Comparison of ENCODE assay signal across 16 cellular contexts in genomic region chr4:6466756-6467381, GRCh38. TPM values are rescaled to one million over a fixed set of nuclear protein-coding genes. Genes with fewer than 3 reads are reported as not detected.
"Had no signal": no experiment of that assay in that cellular context is flagged by ENCODE, and none has a peak within 500 bp of the region (broad histone marks: within the 10 kb centered on the region; RNA-seq: fewer than 3 reads in every experiment).

No MANE protein-coding gene starts in this region.

- H3K27ac ChIP-seq: colonic mucosa, esophagus squamous epithelium had no signal

- H3K9me3 ChIP-seq: colonic mucosa, esophagus squamous epithelium, mucosa of descending colon had no signal

- DNase-seq: activated CD4-positive, alpha-beta T cell treated with anti-CD3 and anti-CD28 coated beads for 48 hours; activated CD4-positive, CD25-positive, alpha-beta regulatory T cell; activated CD8-positive, alpha-beta memory T cell treated with anti-CD3 and anti-CD28 coated beads, Interleukin-2, amount 50 U/mL, for 4 hours; activated CD8-positive, alpha-beta T cell treated with anti-CD3 and anti-CD28 coated beads, Interleukin-2, amount 10 ng/mL, durations not matched to agents 7 days and 5 days; activated T-cell treated with anti-CD3 and anti-CD28 coated beads, Interleukin-2, amount 50 U/mL, for 72 hours; amygdala; central memory CD4-positive, alpha-beta T cell; colonic mucosa; esophagus squamous epithelium; mesenchymal stem cell; mucosa of descending colon; naive B cell; stimulated activated CD8-positive, alpha-beta memory T cell treated with anti-CD3 and anti-CD28 coated beads, Interleukin-4, amount 100 ng/mL, for 48 hours; stimulated activated naive CD4-positive, alpha-beta T cell treated with Interleukin-2 at 50 U/mL for 16 hours; T1000 had no signal

- H3K4me3 ChIP-seq: colonic mucosa, esophagus squamous epithelium, mucosa of descending colon had no signal

- H3K36me3 ChIP-seq: colonic mucosa, esophagus squamous epithelium had no signal

- H3K4me1 ChIP-seq: colonic mucosa had no signal

RNA-seq across cellular contexts. Expression of gene PPP2R2C, which starts 5.5 kb away (rescaled TPM):
- total RNA-seq: activated CD8-positive, alpha-beta T cell treated with anti-CD3 and anti-CD28 coated beads, Interleukin-2, amount 10 ng/mL, durations not matched to agents 7 days and 5 days; activated T-cell treated with anti-CD3 and anti-CD28 coated beads, Interleukin-2, amount 50 U/mL, for 72 hours; T-helper 1 cell treated with Interleukin-12 subunit alpha and Interleukin-12 subunit beta and Interleukin-4 antibody, amounts not matched to agents 30 ng/mL and 1 ng/mL, for 36 hours had no signal
